1 cellular context compared by ENCODE assay signal in genomic region chr19:4724252-4724514, GRCh38.
TF ChIP-seq lines count a peak whose summit lies in the region.

No MANE protein-coding gene starts in this region.

TF ChIP-seq in SK-N-SH, 30 proteins besides CTCF, POLR2A, EP300 and RAD21 (continued from another document):
- TF ChIP-seq RXRA (IDR thresholded peaks at IDR 0.05; ENCODE audit: borderline replicate concordance, low read depth) (no peak), TAF1 (IDR thresholded peaks at IDR 0.05; ENCODE audit: borderline replicate concordance, low read depth, low read length) (no peak)
